Comparison of ENCODE assay signal across 12 cellular contexts in the genomic region with DNA sequence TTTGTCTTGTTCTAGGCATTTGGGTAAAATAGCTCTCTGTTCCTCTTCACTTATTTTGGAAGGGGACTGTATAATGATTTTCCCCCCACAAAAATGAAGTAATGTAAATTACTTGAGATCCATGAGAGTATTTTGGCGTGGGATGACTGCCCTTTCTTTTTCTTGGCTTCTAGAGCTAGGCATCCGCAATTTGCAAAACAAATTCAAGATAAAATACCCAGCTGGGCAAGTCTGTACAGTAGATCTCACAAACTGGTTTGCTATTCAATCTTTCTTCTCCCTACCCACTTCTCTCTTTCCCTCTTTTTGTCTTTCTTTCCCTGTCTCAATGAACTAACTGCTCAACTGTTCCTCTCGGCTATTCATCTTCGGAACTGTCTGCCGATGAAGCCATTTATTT.
DNase-seq lines count a peak whose midpoint lies in the region; ATAC-seq, FAIRE-seq and TF ChIP-seq lines count a peak whose summit lies in the region.
"Had no signal": no experiment of that assay in that cellular context is flagged by ENCODE, and none has a peak within 500 bp of the region (broad histone marks: within the 10 kb centered on the region; RNA-seq: fewer than 3 reads in every experiment).

No MANE protein-coding gene starts in this region.

- FAIRE-seq in H1 (lab: Jason Lieb, UNC): no peak

- BruUV-seq in PC-3 (replicated peaks; lab: Mats Ljungman, UMichigan): no TSS peak

- H3K27ac ChIP-seq in H1 (ENCODE audit: low read depth, low read length) (no peak overlapping the region), mesodermal cell (ENCODE audit: low read depth, low read length, severe bottlenecking) (peak overlapping the region; percentile 85), temporal lobe (ENCODE audit: low read depth, low read length) (peak overlapping the region; percentile 64), PC-3 (ENCODE audit: low read length) (no peak overlapping the region)

- no peak overlapping the region for H3K14ac ChIP-seq in H1 (ENCODE audit: insufficient read length)

- no peak overlapping the region for H2BK120ac ChIP-seq in H1 (replicated peaks; ENCODE audit: low read depth, low read length)

- no peaks in the 10 kb centered on the region for H3K27me3 ChIP-seq in H1 (replicated peaks in 1 of 4; ENCODE audit: control insufficient read depth in 3 of 4, extremely low read depth in 1 of 4, insufficient read depth in 3 of 4, low read length in 3 of 4)
- no peaks in the 10 kb centered on the region for H3K27me3 ChIP-seq in PC-3 (ENCODE audit: low read length)

- no peak overlapping the region for H4K8ac ChIP-seq in H1 (ENCODE audit: extremely low read depth, insufficient read depth, low read length)

- H3K36me3 ChIP-seq in H1 (ENCODE audit: control insufficient read depth in 2 of 4, insufficient read depth in 4 of 4, low read length in 3 of 4) (no peaks in the 10 kb centered on the region), mesodermal cell (ENCODE audit: control insufficient read depth, insufficient read depth, low read length) (no peaks in the 10 kb centered on the region), PC-3 (ENCODE audit: low read depth, low read length) (no peaks in the 10 kb centered on the region)

- H2AK5ac ChIP-seq in H1 (ENCODE audit: low read depth, low read length): no peak overlapping the region

- H3K4ac ChIP-seq in H1 (replicated peaks; ENCODE audit: insufficient read length, low read depth, low read length): no peak overlapping the region

- H3K23ac ChIP-seq in H1 (ENCODE audit: insufficient read length): no peak overlapping the region

- TF ChIP-seq EP300 in H1 (IDR thresholded peaks at IDR 0.05; ENCODE audit: borderline replicate concordance in 1 of 2, low read depth in 2 of 2, low read length in 2 of 2): no peak

- H4K91ac ChIP-seq in H1 (replicated peaks; ENCODE audit: insufficient read length, low read length): no peak overlapping the region

- H4K20me1 ChIP-seq in H1 (replicated peaks in 1 of 2; ENCODE audit: control insufficient read depth in 1 of 2, insufficient read depth in 2 of 2, low read length in 2 of 2): no peaks in the 10 kb centered on the region
- no peaks in the 10 kb centered on the region for H4K20me1 ChIP-seq in PC-3 (ENCODE audit: low read length)

- no peak overlapping the region for H3K56ac ChIP-seq in H1 (replicated peaks; ENCODE audit: insufficient read length, low read depth, low read length)

- no peak overlapping the region for H4K5ac ChIP-seq in H1 (ENCODE audit: insufficient read length, low read depth, low read length)

- intact Hi-C loops in PC-3 (cut with micrococcal nuclease): no loop called here

- 0 out of 2 replicates have a peak overlapping the region, but pooled peaks have one; percentile 4 for H3K18ac ChIP-seq in H1 (ENCODE audit: extremely low read depth, low read length)

- POLR2A ChIA-PET in H1 (lab: Charles Lee; ENCODE audit: partially characterized antibody): interaction anchor here (0.7 kb wide), 1 partner anchor 1836 kb away, joined by 3 read pairs; no protein-coding TSS in a partner anchor
- POLR2A ChIA-PET in PC-3 (lab: Charles Lee; ENCODE audit: unreplicated experiment): no interaction called here

- DNase-seq in NCI-H526 treated with DMSO at 0.1 percent for 48 hours (lab: John Stamatoyannopoulos, UW): peak; percentile 96
- DNase-seq in H1 (ENCODE audit: low read depth in 1 of 2, low spot score in 2 of 2): no peak
- DNase-seq in NCI-H524 treated with DMSO at 0.1 percent for 48 hours (lab: John Stamatoyannopoulos, UW): no peak
- DNase-seq in PC-3: no peak
- no peak for DNase-seq in ACHN
- DNase-seq: activated CD4-positive, alpha-beta T cell treated with anti-CD3 and anti-CD28 coated beads for 48 hours; naive thymus-derived CD4-positive, alpha-beta T cell; NCI-H2171 had no signal

- H2BK5ac ChIP-seq in H1 (ENCODE audit: low read depth, low read length): 0 out of 2 replicates have a peak overlapping the region, but pooled peaks have one; percentile 29

- TF ChIP-seq RAD21 in H1 (IDR thresholded peaks at IDR 0.05 in 1 of 2, conservative IDR thresholded peaks at IDR 0.05 in 1 of 2; ENCODE audit: low read depth in 2 of 2, low read length in 2 of 2): no peak

- H2BK12ac ChIP-seq in H1 (ENCODE audit: low read depth, low read length): no peak overlapping the region

- H2BK20ac ChIP-seq in H1 (ENCODE audit: low read length): no peak overlapping the region

- H3K79me2 ChIP-seq in H1 (ENCODE audit: control insufficient read depth in 1 of 2, insufficient read depth in 2 of 2, low read length in 2 of 2) (no peaks in the 10 kb centered on the region), PC-3 (ENCODE audit: low read length) (no peaks in the 10 kb centered on the region)

- H3K9me3 ChIP-seq in H1 (ENCODE audit: insufficient read depth in 2 of 2, low read depth in 1 of 2, low read length in 1 of 2) (no peaks in the 10 kb centered on the region), mesodermal cell (ENCODE audit: control insufficient read depth, low read length) (peaks cover under 1% of the 10 kb centered on the region), PC-3 (ENCODE audit: low read length) (no peaks in the 10 kb centered on the region)

- CTCF ChIA-PET in H1 (lab: Charles Lee; ENCODE audit: partially characterized antibody): no interaction called here
- CTCF ChIA-PET in PC-3 (lab: Charles Lee): no interaction called here

- H3K4me2 ChIP-seq in H1 (ENCODE audit: insufficient read depth in 1 of 2, low read depth in 2 of 2, low read length in 2 of 2): no peak overlapping the region
- H3K4me2 ChIP-seq in PC-3 (ENCODE audit: low read length): no peak overlapping the region
- H3K4me2 ChIP-seq: smooth muscle cell had no signal

- H2BK15ac ChIP-seq in H1 (ENCODE audit: low read length): no peak overlapping the region

- peaks cover 0 to 7% (median 2%) of the 10 kb centered on the region in 4 experiments; a peak in 2 of 7 replicates for H3K4me1 ChIP-seq in H1 (replicated peaks in 1 of 4; ENCODE audit: control insufficient read depth in 3 of 4, insufficient read depth in 4 of 4, low read length in 3 of 4)
- H3K4me1 ChIP-seq in mesodermal cell (ENCODE audit: control insufficient read depth, insufficient read depth, low read length, poor library complexity, severe bottlenecking): no peaks in the 10 kb centered on the region
- H3K4me1 ChIP-seq in PC-3 (ENCODE audit: insufficient read depth, low read length): 0 out of 2 replicates have a peak, but pooled peaks cover 7% of the 10 kb centered on the region

- H3K4me3 ChIP-seq in H1 (ENCODE audit: extremely low read depth in 1 of 4, insufficient read depth in 2 of 4, low read depth in 3 of 4, low read length in 4 of 4) (no peak overlapping the region), mesodermal cell (ENCODE audit: extremely low read depth, insufficient read depth, low read length, poor library complexity, severe bottlenecking) (no peak overlapping the region), PC-3 (ENCODE audit: low read length) (no peak overlapping the region)
- H3K4me3 ChIP-seq: smooth muscle cell had no signal

- H3K9me2 ChIP-seq in PC-3 (replicated peaks; ENCODE audit: low read length): no peaks in the 10 kb centered on the region

- WGBS in H1 (ENCODE audit: extremely low coverage in 1 of 2, insufficient coverage in 1 of 2, insufficient read length in 1 of 2, insufficient replicate concordance in 2 of 2, low coverage in 1 of 2, low lambda C conversion rate in 2 of 2, missing lambda C conversion rate in 1 of 2), 2 experiments: 72% methylated on average over 5 of the region's 5 CpGs; no CpG with 5 or more reads in 1 of the 2 experiments
- WGBS in mesodermal cell (ENCODE audit: insufficient coverage in 2 of 2), 2 experiments: 84 to 85% methylated on average over 5 of the region's 5 CpGs

- no peak for TF ChIP-seq CTCF in H1 (IDR thresholded peaks at IDR 0.05; ENCODE audit: control extremely low read depth in 1 of 3, insufficient read depth in 1 of 3, low read depth in 1 of 3, low read length in 3 of 3)
- TF ChIP-seq CTCF in PC-3 (conservative IDR thresholded peaks at IDR 0.05; ENCODE audit: low read depth, low read length): no peak

- H2AFZ ChIP-seq in H1 (ENCODE audit: low read length) (no peak overlapping the region), PC-3 (ENCODE audit: low read length) (no peak overlapping the region)

- H3K9ac ChIP-seq in H1 (replicated peaks in 1 of 4; ENCODE audit: extremely low read depth in 1 of 4, low read depth in 3 of 4, low read length in 3 of 4) (0 out of 7 replicates have a peak overlapping the region, but pooled peaks of 1 of the 4 experiments have one; percentile 8), PC-3 (ENCODE audit: low read length) (no peak overlapping the region)

- H3K79me1 ChIP-seq in H1 (ENCODE audit: low read depth, low read length): no peaks in the 10 kb centered on the region

- H3F3A ChIP-seq in PC-3 (ENCODE audit: low read length, unreplicated experiment): no peaks in the 10 kb centered on the region

- no peak for ATAC-seq in PC-3
- ATAC-seq in GM19467 (IDR thresholded peaks at IDR 0.05; ENCODE audit: unreplicated experiment): no peak
- ATAC-seq: naive thymus-derived CD4-positive, alpha-beta T cell had no signal

- no peak for TF ChIP-seq POLR2A in H1 (IDR thresholded peaks at IDR 0.05; ENCODE audit: control extremely low read depth in 1 of 2, low read depth in 2 of 2, low read length in 2 of 2)

- in situ Hi-C loops in ACHN (cut with HindIII; ENCODE audit: low pct_ligation_motif_present, low pct_unique_long_range_greater_than_20kb, low sequenced_read_pairs): no loop called here

- H3K23me2 ChIP-seq in H1 (ENCODE audit: low read depth, low read length): peaks cover 5% of the 10 kb centered on the region; the same call in 1 of the 2 replicates

TF ChIP-seq in H1, 55 proteins besides CTCF, POLR2A, EP300 and RAD21 (continues in another document):
- TF ChIP-seq, protein P1, sequence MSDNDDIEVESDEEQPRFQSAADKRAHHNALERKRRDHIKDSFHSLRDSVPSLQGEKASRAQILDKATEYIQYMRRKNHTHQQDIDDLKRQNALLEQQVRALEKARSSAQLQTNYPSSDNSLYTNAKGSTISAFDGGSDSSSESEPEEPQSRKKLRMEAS (IDR thresholded peaks at IDR 0.05): no peak
- no peak for TF ChIP-seq ATF2 (IDR thresholded peaks at IDR 0.05; ENCODE audit: low read length)
- TF ChIP-seq SRF (IDR thresholded peaks at IDR 0.05; ENCODE audit: low read depth, low read length): no peak
- TF ChIP-seq SP1 (IDR thresholded peaks at IDR 0.05; ENCODE audit: low read depth, low read length): no peak
- no peak for TF ChIP-seq PHF8 (conservative IDR thresholded peaks at IDR 0.05; ENCODE audit: low read depth, low read length)
- no peak for TF ChIP-seq TAF1 (IDR thresholded peaks at IDR 0.05; ENCODE audit: low read depth, low read length)

Comparison
In these comparisons a context has a peak if more than half of its experiments do, and no peak if none do; other contexts are left out.
1. H3K27ac ChIP-seq: peak in mesodermal cell (single experiment) and temporal lobe (single experiment); none in H1 (single experiment) and PC-3 (single experiment).